In the genomic region with DNA sequence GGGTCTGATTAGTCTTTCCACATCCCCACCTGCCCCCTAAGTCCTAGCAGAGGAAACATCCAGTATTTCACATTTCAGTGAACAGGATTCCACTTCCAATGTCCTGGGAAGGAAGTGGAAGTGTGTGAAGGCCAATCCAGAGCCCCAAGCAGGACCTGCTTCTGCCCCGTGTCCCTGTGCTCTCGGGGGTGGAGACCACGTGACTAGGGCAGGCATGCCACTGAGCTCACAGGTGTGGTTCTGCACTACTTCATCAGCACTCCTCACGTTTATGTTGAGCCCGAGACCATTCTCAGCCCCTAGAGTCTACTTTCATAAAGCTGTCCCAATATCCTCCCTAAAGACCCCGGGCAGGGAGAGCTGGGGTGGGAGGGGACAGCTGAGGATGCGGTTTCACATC, we compare ENCODE assay signal across 24 cellular contexts.
"Had no signal": no experiment of that assay in that cellular context is flagged by ENCODE, and none has a peak within 500 bp of the region (broad histone marks: within the 10 kb centered on the region; RNA-seq: fewer than 3 reads in every experiment).

No MANE protein-coding gene starts in this region.

- H3K36me3 Mint-ChIP-seq: activated naive CD8-positive, alpha-beta T cell; immature natural killer cell; naive thymus-derived CD4-positive, alpha-beta T cell; stimulated activated memory B cell treated with anti-CD40 and anti-IgM and Interleukin-4, amounts not matched to agents 10 μg/mL and 1 μg/mL and 100 μg/mL, for 72 hours had no signal

- H3K9me3 ChIP-seq: adrenal gland, ascending aorta, lower lobe of right lung, testis had no signal

- H3K27me3 ChIP-seq: adrenal gland, ascending aorta, testis had no signal

- H3K9me3 Mint-ChIP-seq: activated B cell treated with CpG ODN at 0.5 μM for 24 hours; activated T-cell treated with anti-CD3 and anti-CD28 coated beads, Interleukin-2, amount 50 U/mL, for 4 hours; activated T-helper 2 cell treated with anti-CD3 and anti-CD28 coated beads, Interferon-gamma antibody, Interleukin-2, Interleukin-4, amounts not matched to agents 10 μg/mL and 5 μg/mL and 100 μg/mL, durations not matched to agents 14 hours and 24 hours and 36 hours; naive thymus-derived CD4-positive, alpha-beta T cell; neural crest cell; stimulated activated memory B cell treated with anti-CD40 and anti-IgM and Interleukin-4, amounts not matched to agents 10 μg/mL and 1 μg/mL and 100 μg/mL, for 72 hours had no signal

- DNase-seq: activated B cell treated with CpG ODN at 0.5 μM for 24 hours; activated CD4-positive, alpha-beta T cell treated with anti-CD3 and anti-CD28 coated beads for 4 hours; activated CD4-positive, alpha-beta T cell treated with anti-CD3 and anti-CD28 coated beads, Interleukin-2, amount 50 U/mL, for 48 hours; activated CD8-positive, alpha-beta memory T cell treated with anti-CD3 and anti-CD28 coated beads, Interleukin-2, amount 50 U/mL, for 48 hours; activated naive CD4-positive, alpha-beta T cell; activated T-cell treated with anti-CD3 and anti-CD28 coated beads, Interleukin-2, amount 50 U/mL, for 4 hours; adrenal gland; central memory CD4-positive, alpha-beta T cell; effector CD8-positive, alpha-beta T cell; erythroblast; immature natural killer cell; lower lobe of right lung; naive thymus-derived CD4-positive, alpha-beta T cell; occipital lobe; small intestine; stimulated activated CD4-positive, alpha-beta T cell treated with anti-CD3 and anti-CD28 coated beads, Interleukin-15, amount 100 ng/mL, for 24 hours; testis had no signal

- H3K27ac ChIP-seq: adrenal gland, ascending aorta, lower lobe of right lung, testis had no signal

- H3K36me3 ChIP-seq: adrenal gland, ascending aorta, lower lobe of right lung had no signal

- H3K27ac Mint-ChIP-seq: activated B cell treated with CpG ODN at 0.5 μM for 24 hours; activated naive CD8-positive, alpha-beta T cell; activated T-helper 2 cell treated with anti-CD3 and anti-CD28 coated beads, Interferon-gamma antibody, Interleukin-2, Interleukin-4, amounts not matched to agents 10 μg/mL and 5 μg/mL and 100 μg/mL, durations not matched to agents 14 hours and 24 hours and 36 hours; immature natural killer cell; stimulated activated memory B cell treated with anti-CD40 and anti-IgM and Interleukin-4, amounts not matched to agents 10 μg/mL and 1 μg/mL and 100 μg/mL, for 72 hours had no signal

- ATAC-seq: activated T-cell treated with anti-CD3 and anti-CD28 coated beads, Interleukin-2, amount 50 U/mL, for 4 hours; left lobe of liver; lower lobe of right lung; naive thymus-derived CD4-positive, alpha-beta T cell; sciatic nerve; stimulated activated memory B cell treated with anti-CD40 and anti-IgM and Interleukin-4, amounts not matched to agents 10 μg/mL and 1 μg/mL and 100 μg/mL, for 72 hours had no signal

- H3K4me3 ChIP-seq: adrenal gland, ascending aorta, lower lobe of right lung, testis had no signal

- H3K4me3 Mint-ChIP-seq: activated B cell treated with CpG ODN at 0.5 μM for 24 hours; activated naive CD8-positive, alpha-beta T cell; activated T-cell treated with anti-CD3 and anti-CD28 coated beads, Interleukin-2, amount 50 U/mL, for 4 hours; immature natural killer cell; naive thymus-derived CD4-positive, alpha-beta T cell; neural crest cell; stimulated activated memory B cell treated with anti-CD40 and anti-IgM and Interleukin-4, amounts not matched to agents 10 μg/mL and 1 μg/mL and 100 μg/mL, for 72 hours had no signal

- H3K4me1 ChIP-seq: adrenal gland, ascending aorta, lower lobe of right lung, testis had no signal
